ENCODE assay signal across 13 cellular contexts in genomic region chr7:91398341-91398740, GRCh38.
"Had no signal": no experiment of that assay in that cellular context is flagged by ENCODE, and none has a peak within 500 bp of the region (broad histone marks: within the 10 kb centered on the region; RNA-seq: fewer than 3 reads in every experiment).

No MANE protein-coding gene starts in this region.

- H3K27ac ChIP-seq: ovary, thoracic aorta, upper lobe of right lung had no signal

- H3K9me3 ChIP-seq: ovary, upper lobe of right lung had no signal

- H3K4me3 ChIP-seq: ovary, thoracic aorta, upper lobe of right lung had no signal

- H3K27ac Mint-ChIP-seq: activated B cell treated with CpG ODN at 0.5 μM for 24 hours; activated CD8-positive, alpha-beta T cell treated with anti-CD3 and anti-CD28 coated beads for 36 hours; activated naive CD4-positive, alpha-beta T cell treated with anti-CD3 and anti-CD28 coated beads, Interleukin-2, amount 50 U/mL, for 72 hours; stimulated activated naive CD8-positive, alpha-beta T cell treated with anti-CD3 and anti-CD28 coated beads, Interleukin-15, amount 100 ng/mL, for 72 hours had no signal

- H3K27me3 Mint-ChIP-seq: activated CD8-positive, alpha-beta T cell treated with anti-CD3 and anti-CD28 coated beads for 36 hours; stimulated activated naive CD8-positive, alpha-beta T cell treated with anti-CD3 and anti-CD28 coated beads, Interleukin-15, amount 100 ng/mL, for 72 hours had no signal

- H3K4me1 Mint-ChIP-seq: activated B cell treated with CpG ODN at 0.5 μM for 24 hours; stimulated activated naive CD8-positive, alpha-beta T cell treated with anti-CD3 and anti-CD28 coated beads, Interleukin-15, amount 100 ng/mL, for 72 hours had no signal

- DNase-seq: activated B cell treated with CpG ODN at 0.5 μM for 24 hours; activated CD4-positive, alpha-beta T cell treated with anti-CD3 and anti-CD28 coated beads for 48 hours; activated CD8-positive, alpha-beta T cell treated with anti-CD3 and anti-CD28 coated beads for 36 hours; activated effector memory CD4-positive, alpha-beta T cell treated with anti-CD3 and anti-CD28 coated beads, Interleukin-2, amount 50 U/mL, for 16 hours; activated T-cell treated with anti-CD3 and anti-CD28 coated beads, Interleukin-2, amount 50 U/mL, for 4 hours; caudate nucleus; ovary; stimulated activated naive CD8-positive, alpha-beta T cell treated with anti-CD3 and anti-CD28 coated beads, Interleukin-15, amount 100 ng/mL, for 72 hours; upper lobe of right lung had no signal

- H3K36me3 ChIP-seq: ovary, thoracic aorta, upper lobe of right lung had no signal

- H3K4me1 ChIP-seq: upper lobe of right lung had no signal

- ATAC-seq: activated CD8-positive, alpha-beta T cell treated with anti-CD3 and anti-CD28 coated beads for 36 hours; activated naive CD4-positive, alpha-beta T cell treated with anti-CD3 and anti-CD28 coated beads, Interleukin-2, amount 50 U/mL, for 72 hours; activated T-cell treated with anti-CD3 and anti-CD28 coated beads, Interleukin-2, amount 50 U/mL, for 4 hours; left lobe of liver; sciatic nerve; stimulated activated naive CD8-positive, alpha-beta T cell treated with anti-CD3 and anti-CD28 coated beads, Interleukin-15, amount 100 ng/mL, for 72 hours; upper lobe of right lung had no signal

- H3K9me3 Mint-ChIP-seq: activated B cell treated with CpG ODN at 0.5 μM for 24 hours; activated CD8-positive, alpha-beta T cell treated with anti-CD3 and anti-CD28 coated beads for 36 hours had no signal

- H3K4me3 Mint-ChIP-seq: activated B cell treated with CpG ODN at 0.5 μM for 24 hours; activated CD8-positive, alpha-beta T cell treated with anti-CD3 and anti-CD28 coated beads for 36 hours; activated T-cell treated with anti-CD3 and anti-CD28 coated beads, Interleukin-2, amount 50 U/mL, for 4 hours; stimulated activated naive CD8-positive, alpha-beta T cell treated with anti-CD3 and anti-CD28 coated beads, Interleukin-15, amount 100 ng/mL, for 72 hours had no signal

- H3K27me3 ChIP-seq: ovary, upper lobe of right lung had no signal
